8 cellular contexts compared by ENCODE assay signal in the genomic region with DNA sequence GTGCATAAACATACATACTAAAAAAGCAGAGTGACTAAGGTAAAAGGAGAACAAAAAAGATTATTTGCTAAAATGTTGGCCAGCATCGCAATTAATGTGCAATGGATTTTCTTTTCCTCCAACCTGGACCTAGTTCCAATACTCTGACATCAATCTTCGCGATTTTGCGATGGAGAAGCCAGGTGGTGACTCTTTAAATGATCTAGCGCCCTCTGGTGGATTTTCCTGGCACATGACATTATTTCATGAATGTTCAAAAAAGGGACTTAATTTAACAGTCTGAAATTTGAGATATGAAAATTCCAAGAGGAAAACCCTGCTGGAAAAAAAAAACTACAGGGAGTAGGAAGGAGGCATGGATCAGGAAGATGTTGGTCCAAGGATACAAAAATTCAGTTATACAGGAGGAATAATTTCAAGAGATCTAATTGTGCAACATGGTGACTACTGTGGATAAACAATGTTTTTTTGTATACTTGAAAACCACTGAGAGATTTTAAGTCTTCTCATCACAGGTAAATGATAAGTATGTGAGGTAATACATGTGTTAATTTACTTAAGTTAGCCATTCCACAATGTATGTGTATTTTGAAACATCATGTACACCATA. TPM values are rescaled to one million over a fixed set of nuclear protein-coding genes. Genes with fewer than 3 reads are reported as not detected.
DNase-seq lines count a peak whose midpoint lies in the region; ATAC-seq, FAIRE-seq and TF ChIP-seq lines count a peak whose summit lies in the region.

No MANE protein-coding gene starts in this region.

- no peak overlapping the region for H3K4me3 ChIP-seq in GM12865 (ENCODE audit: low read depth, low read length)

- peak; percentile 61 for TF ChIP-seq CTCF in GM12865 (IDR thresholded peaks at IDR 0.05; ENCODE audit: insufficient read depth, low read depth, low read length, missing control alignments)

- DNase-seq in GM12865 (ENCODE audit: low read depth) (peak; percentile 74), NCI-H146 treated with DMSO at 0.1 percent for 48 hours (lab: John Stamatoyannopoulos, UW; ENCODE audit: unreplicated experiment) (peak; percentile 70), T1000 (lab: John Stamatoyannopoulos, UW) (peak; percentile 74), cerebellum (ENCODE audit: low spot score) (peak; percentile 65), left lobe of liver (ENCODE audit: low spot score) (peak; percentile 56)
- DNase-seq in stimulated activated CD8-positive, alpha-beta memory T cell treated with anti-CD3 and anti-CD28 coated beads, Interleukin-15, amount 100 ng/mL, for 1 hour (ENCODE audit: low read depth): peak; percentile 31

- FAIRE-seq in A204.1 (lab: Jason Lieb, UNC): peak; percentile 98

- peak; percentile 67 for ATAC-seq in left lobe of liver
- ATAC-seq in GM21381 (IDR thresholded peaks at IDR 0.05; ENCODE audit: unreplicated experiment): no peak

RNA-seq across cellular contexts. Expression of a gene that starts 4.3 kb away (rescaled TPM):
- total RNA-seq in cerebellum (109 TPM), left lobe of liver (44.0 TPM)
